19 cellular contexts compared by ENCODE assay signal in the genomic region with DNA sequence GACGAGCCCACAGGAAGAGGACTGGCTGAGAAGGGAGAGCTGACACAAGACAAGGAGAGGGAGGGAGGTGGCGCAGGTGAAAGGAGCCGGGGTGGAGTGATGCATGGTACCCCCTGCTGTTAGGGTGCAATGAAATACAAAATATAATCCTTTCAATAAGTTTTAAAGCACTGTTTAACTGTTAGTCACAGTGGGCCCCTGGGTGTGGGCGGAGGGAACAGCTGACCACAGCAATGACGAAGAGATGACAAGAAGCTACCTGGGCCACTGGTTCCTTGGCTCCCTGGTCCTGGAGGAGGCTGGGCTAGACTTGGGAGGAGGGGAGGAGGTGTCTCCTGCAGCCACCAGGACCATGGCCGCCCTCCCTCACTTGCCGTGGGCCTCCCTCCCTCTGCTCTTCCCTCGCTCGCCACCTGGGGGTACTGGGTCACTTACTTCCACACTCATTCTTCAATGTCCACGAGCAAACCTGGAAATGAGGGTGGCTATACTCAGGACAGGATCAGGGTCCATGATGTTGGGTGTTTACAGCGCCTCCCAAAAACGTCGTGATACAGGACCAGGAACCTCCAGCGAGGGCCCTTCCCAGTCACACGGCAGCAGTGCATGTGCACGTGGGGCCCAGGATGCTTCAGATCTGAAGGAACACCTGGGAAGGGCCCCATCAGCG.
"Had no signal": no experiment of that assay in that cellular context is flagged by ENCODE, and none has a peak within 500 bp of the region (broad histone marks: within the 10 kb centered on the region; RNA-seq: fewer than 3 reads in every experiment).

No MANE protein-coding gene starts in this region.

- H3K27me3 ChIP-seq: gastroesophageal sphincter, upper lobe of left lung had no signal

- H3K36me3 ChIP-seq: gastroesophageal sphincter, upper lobe of left lung had no signal

- FAIRE-seq: colon had no signal

- H3K27ac ChIP-seq: dorsolateral prefrontal cortex, epithelial cell of prostate, gastroesophageal sphincter, upper lobe of left lung had no signal

- DNase-seq: activated CD4-positive, alpha-beta T cell treated with anti-CD3 and anti-CD28 coated beads, Interleukin-2, amount 10 ng/mL, durations not matched to agents 7 days and 5 days; activated CD8-positive, alpha-beta T cell treated with anti-CD3 and anti-CD28 coated beads for 36 hours; activated T-cell treated with anti-CD3 and anti-CD28 coated beads, Interleukin-2, amount 50 U/mL, for 1 hour; aorta; central memory CD4-positive, alpha-beta T cell; dorsolateral prefrontal cortex; hypothalamus; islet precursor cell; left colon; mucosa of descending colon; nephron progenitor cell; nucleus accumbens; stimulated activated CD4-positive, alpha-beta T cell treated with anti-CD3 and anti-CD28 coated beads, Interleukin-4, amount 100 ng/mL, for 1 hour; stimulated activated naive CD4-positive, alpha-beta T cell had no signal

- H3K9me3 ChIP-seq: gastroesophageal sphincter, mucosa of descending colon, upper lobe of left lung had no signal

- ATAC-seq: activated CD8-positive, alpha-beta T cell treated with anti-CD3 and anti-CD28 coated beads for 36 hours; activated naive CD4-positive, alpha-beta T cell treated with anti-CD3 and anti-CD28 coated beads, Interleukin-2, amount 50 U/mL, for 72 hours; gastroesophageal sphincter; left colon; mucosa of descending colon had no signal

- H3K4me3 ChIP-seq: dorsolateral prefrontal cortex, gastroesophageal sphincter, mucosa of descending colon, upper lobe of left lung had no signal

- H3K4me1 ChIP-seq: gastroesophageal sphincter, upper lobe of left lung had no signal
